24 cellular contexts compared by ENCODE assay signal in the genomic region with DNA sequence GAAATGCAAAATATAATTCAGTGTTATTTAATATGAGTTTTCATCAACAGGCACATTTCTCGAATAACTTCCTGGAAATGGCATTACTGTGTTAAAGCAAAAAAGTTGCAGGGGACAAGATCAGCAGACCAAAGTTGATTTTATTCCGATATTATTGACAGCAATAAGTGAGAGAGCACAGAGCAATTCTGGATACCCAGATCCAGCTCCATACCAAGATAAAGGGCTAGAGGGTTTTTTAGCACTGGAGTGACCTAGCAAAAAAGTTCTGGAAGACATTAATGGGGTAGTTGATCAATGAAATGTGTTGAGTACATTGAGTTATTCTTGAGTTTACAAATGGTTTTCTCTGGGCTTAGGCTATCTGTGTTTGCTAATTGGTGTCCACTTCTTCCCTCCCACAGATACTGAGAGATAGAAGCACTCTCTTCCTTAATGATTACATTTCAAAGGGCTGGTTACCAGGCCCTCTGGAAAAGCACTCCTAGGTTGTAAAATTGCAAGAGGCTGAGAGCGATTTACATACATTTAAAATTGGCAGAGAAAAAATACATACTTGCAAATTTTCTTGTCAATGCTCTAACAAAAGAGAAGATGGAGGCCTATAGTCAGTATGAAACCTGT.
"Had no signal": no experiment of that assay in that cellular context is flagged by ENCODE, and none has a peak within 500 bp of the region (broad histone marks: within the 10 kb centered on the region; RNA-seq: fewer than 3 reads in every experiment).

No MANE protein-coding gene starts in this region.

- H3K27ac ChIP-seq: lower lobe of right lung, right lobe of liver, tibial nerve, VCaP had no signal

- H3K9me3 ChIP-seq: lower lobe of right lung, right lobe of liver, tibial nerve had no signal

- H3K36me3 Mint-ChIP-seq: activated naive CD8-positive, alpha-beta T cell; natural killer cell had no signal

- H3K36me3 ChIP-seq: lower lobe of right lung, right lobe of liver, tibial nerve had no signal

- H3K27ac Mint-ChIP-seq: activated naive CD8-positive, alpha-beta T cell; natural killer cell; T-helper 1 cell treated with Interleukin-12 subunit alpha and Interleukin-12 subunit beta and Interleukin-4 antibody, amounts not matched to agents 30 μg/mL and 1 μg/mL, for 36 hours had no signal

- H3K27me3 ChIP-seq: right lobe of liver, tibial nerve had no signal

- H3K9me3 Mint-ChIP-seq: central memory CD8-positive, alpha-beta T cell; T-helper 1 cell treated with Interleukin-12 subunit alpha and Interleukin-12 subunit beta and Interleukin-4 antibody, amounts not matched to agents 30 μg/mL and 1 μg/mL, for 36 hours had no signal

- H3K4me3 Mint-ChIP-seq: activated naive CD8-positive, alpha-beta T cell; central memory CD8-positive, alpha-beta T cell; natural killer cell; T-helper 1 cell treated with Interleukin-12 subunit alpha and Interleukin-12 subunit beta and Interleukin-4 antibody, amounts not matched to agents 30 μg/mL and 1 μg/mL, for 36 hours had no signal

- H3K4me1 ChIP-seq: lower lobe of right lung, tibial nerve had no signal

- H3K4me3 ChIP-seq: lower lobe of right lung, right lobe of liver, tibial nerve had no signal

- H3K4me1 Mint-ChIP-seq: central memory CD8-positive, alpha-beta T cell; natural killer cell had no signal

- ATAC-seq: activated CD4-positive, CD25-positive, alpha-beta regulatory T cell treated with anti-CD3 and anti-CD28 coated beads, Interleukin-2, amount 50 U/mL, for 24 hours; left lobe of liver; lower lobe of right lung; natural killer cell; right lobe of liver had no signal

- DNase-seq: activated CD4-positive, alpha-beta T cell treated with anti-CD3 and anti-CD28 coated beads for 48 hours; activated CD4-positive, alpha-beta T cell treated with anti-CD3 and anti-CD28 coated beads, Interleukin-2, amount 50 U/mL, for 48 hours; activated CD8-positive, alpha-beta memory T cell treated with anti-CD3 and anti-CD28 coated beads for 24 hours; activated effector memory CD4-positive, alpha-beta T cell treated with Interleukin-2 at 50 U/mL for 16 hours; activated naive CD4-positive, alpha-beta T cell treated with Interleukin-2 at 50 U/mL for 16 hours; anterior cingulate cortex; dermis blood vessel endothelial cell; effector CD4-positive, alpha-beta T cell; kidney glomerular epithelial cell; lower lobe of right lung; mesenchymal stem cell; natural killer cell; posterior cingulate gyrus; right lobe of liver; stimulated activated CD4-positive, alpha-beta T cell treated with anti-CD3 and anti-CD28 coated beads, Interleukin-2, amount 100 ng/mL, for 48 hours; stimulated activated naive CD4-positive, alpha-beta T cell treated with Interleukin-2 at 50 U/mL for 16 hours; T-helper 9 cell had no signal
